In genomic region chr4:153643406-153644016, GRCh38 we compare ENCODE assay signal across 8 cellular contexts. TPM values are rescaled to one million over a fixed set of nuclear protein-coding genes. Genes with fewer than 3 reads are reported as not detected.
DNase-seq lines count a peak whose midpoint lies in the region; ATAC-seq and TF ChIP-seq lines count a peak whose summit lies in the region.

No MANE protein-coding gene starts in this region.

- H3K9me3 Mint-ChIP-seq in activated CD4-positive, alpha-beta T cell treated with anti-CD3 and anti-CD28 coated beads, Interleukin-2, amount 10 ng/mL, durations not matched to agents 7 days and 5 days, result peaks cover 2% of the 10 kb centered on the region
- H3K9me3 Mint-ChIP-seq in nephron progenitor cell, result peaks cover 9% of the 10 kb centered on the region

- H3K4me3 ChIP-seq in OCI-LY1 (ENCODE audit: low read depth, low read length, poor library complexity, severe bottlenecking) (no peak overlapping the region), dorsolateral prefrontal cortex (peak overlapping the region in 2 of 59 donors; percentile 3 to 14), lower leg skin (ENCODE audit: low read depth, poor library complexity, severe bottlenecking) (no peak overlapping the region)

- peaks cover 13% of the 10 kb centered on the region for H3K4me1 Mint-ChIP-seq in activated CD4-positive, alpha-beta T cell treated with anti-CD3 and anti-CD28 coated beads, Interleukin-2, amount 10 ng/mL, durations not matched to agents 7 days and 5 days
- peaks cover 16% of the 10 kb centered on the region for H3K4me1 Mint-ChIP-seq in nephron progenitor cell

- no peaks in the 10 kb centered on the region for H3K27me3 ChIP-seq in OCI-LY1 (ENCODE audit: insufficient read depth, low read length)
- H3K27me3 ChIP-seq in dorsolateral prefrontal cortex, result no peaks in the 10 kb centered on the region

- TF ChIP-seq POLR2A in lower leg skin (IDR thresholded peaks at IDR 0.05), result no peak

- no peak overlapping the region for H2AFZ ChIP-seq in OCI-LY1 (ENCODE audit: low read length)

- no peak overlapping the region for H3K9ac ChIP-seq in OCI-LY1 (ENCODE audit: low read length)

- POLR2A ChIA-PET in activated CD4-positive, alpha-beta T cell treated with anti-CD3 and anti-CD28 coated beads, Interleukin-2, amount 10 ng/mL, durations not matched to agents 7 days and 5 days (lab: Charles Lee), result interaction anchor here (0.9 kb wide), 1 partner anchor 528 kb away, joined by 3 read pairs; no protein-coding TSS in a partner anchor

- intact Hi-C loops in dorsolateral prefrontal cortex (cut with DNase I), result loop anchor here (10.0 kb wide), 2 partner anchors 299 to 559 kb away; partner anchors contain the start of gene MND1 (in 1 of the 2)
- intact Hi-C loops in lower leg skin (cut with DNase I; ENCODE audit: low total_unique reads), result loop anchor here (1.0 kb wide), 1 partner anchor 299 kb away; the partner anchor contains the start of gene MND1

- H3K4me1 ChIP-seq in OCI-LY1 (ENCODE audit: insufficient read depth, low read length, severe bottlenecking), result peaks cover 43% of the 10 kb centered on the region

- H3K36me3 ChIP-seq in OCI-LY1 (ENCODE audit: insufficient read depth, low read length), result no peaks in the 10 kb centered on the region

- H3K27me3 Mint-ChIP-seq in activated CD4-positive, alpha-beta T cell treated with anti-CD3 and anti-CD28 coated beads, Interleukin-2, amount 10 ng/mL, durations not matched to agents 7 days and 5 days, result no peaks in the 10 kb centered on the region
- H3K27me3 Mint-ChIP-seq in nephron progenitor cell (ENCODE audit: low read depth, poor library complexity), result peaks cover 9% of the 10 kb centered on the region

- DNase-seq in activated CD4-positive, alpha-beta T cell treated with anti-CD3 and anti-CD28 coated beads, Interleukin-2, amount 10 ng/mL, durations not matched to agents 7 days and 5 days, result peak; percentile 39
- DNase-seq in activated CD4-positive, alpha-beta T cell treated with anti-CD3 and anti-CD28 coated beads for 1 hour, result no peak
- DNase-seq in HuH-7.5 (ENCODE audit: low spot score), result peak; percentile 32
- no peak for DNase-seq in dorsolateral prefrontal cortex
- no peak for DNase-seq in nephron progenitor cell
- DNase-seq in lower leg skin (ENCODE audit: low spot score in 2 of 2), result no peak

- peak overlapping the region; percentile 10 for H3K27ac Mint-ChIP-seq in activated CD4-positive, alpha-beta T cell treated with anti-CD3 and anti-CD28 coated beads, Interleukin-2, amount 10 ng/mL, durations not matched to agents 7 days and 5 days
- no peak overlapping the region for H3K27ac Mint-ChIP-seq in nephron progenitor cell

- H3K79me2 ChIP-seq in OCI-LY1 (ENCODE audit: insufficient read depth, low read length), result no peaks in the 10 kb centered on the region

- H4K20me1 ChIP-seq in OCI-LY1 (ENCODE audit: insufficient read depth, low read length), result no peaks in the 10 kb centered on the region

- WGBS in lower leg skin, 2 donors, result 67 to 72% methylated on average over 4 of the region's 4 CpGs

- no peak overlapping the region for H3K4me3 Mint-ChIP-seq in activated CD4-positive, alpha-beta T cell treated with anti-CD3 and anti-CD28 coated beads, Interleukin-2, amount 10 ng/mL, durations not matched to agents 7 days and 5 days
- H3K4me3 Mint-ChIP-seq in nephron progenitor cell, result no peak overlapping the region

- CTCF ChIA-PET in activated CD4-positive, alpha-beta T cell treated with anti-CD3 and anti-CD28 coated beads, Interleukin-2, amount 10 ng/mL, durations not matched to agents 7 days and 5 days (lab: Charles Lee), result interaction anchor here (0.7 to 2.6 kb wide), 13 partner anchors 8 to 305 kb away, joined by 3 to 15 read pairs (median 3); partner anchors contain the start of gene TMEM131L

- no peaks in the 10 kb centered on the region for H3K9me3 ChIP-seq in OCI-LY1 (ENCODE audit: low read length)

- peak; percentile 69 for TF ChIP-seq CTCF in OCI-LY1 (IDR thresholded peaks at IDR 0.05; ENCODE audit: low read length)
- TF ChIP-seq CTCF in dorsolateral prefrontal cortex (IDR thresholded peaks at IDR 0.05 in 54 of 56, conservative IDR thresholded peaks at IDR 0.05 in 2 of 56; ENCODE audit: low read depth in 1 of 56, partially characterized antibody in 56 of 56), result peak in 46 of 56 donors; percentile 5 to 74 (median 45)
- peak; percentile 33 for TF ChIP-seq CTCF in nephron progenitor cell (IDR thresholded peaks at IDR 0.05)
- TF ChIP-seq CTCF in lower leg skin (IDR thresholded peaks at IDR 0.05), result no peak

- peaks cover 2% of the 10 kb centered on the region for H3K36me3 Mint-ChIP-seq in activated CD4-positive, alpha-beta T cell treated with anti-CD3 and anti-CD28 coated beads, Interleukin-2, amount 10 ng/mL, durations not matched to agents 7 days and 5 days (ENCODE audit: low read depth)
- peaks cover under 1% of the 10 kb centered on the region for H3K36me3 Mint-ChIP-seq in nephron progenitor cell (ENCODE audit: low read depth)

- H3K9me2 ChIP-seq in OCI-LY1 (ENCODE audit: low read depth, low read length), result no peaks in the 10 kb centered on the region

- no peak overlapping the region for H3K4me2 ChIP-seq in OCI-LY1 (ENCODE audit: low read length)

- H3F3A ChIP-seq in OCI-LY1 (ENCODE audit: insufficient read depth, low read length), result peaks cover 12% of the 10 kb centered on the region; the same call in 1 of the 2 replicates

- peak; percentile 89 for ATAC-seq in GM21723 (IDR thresholded peaks at IDR 0.05; ENCODE audit: unreplicated experiment)

- H3K27ac ChIP-seq in OCI-LY1 (ENCODE audit: low read depth, low read length, poor library complexity, severe bottlenecking), result peak overlapping the region; percentile 31
- no peak overlapping the region for H3K27ac ChIP-seq in dorsolateral prefrontal cortex

RNA-seq across cellular contexts. Expression of gene TLR2, which starts 40.6 kb away (rescaled TPM):
- total RNA-seq in activated CD4-positive, alpha-beta T cell treated with anti-CD3 and anti-CD28 coated beads, Interleukin-2, amount 10 ng/mL, durations not matched to agents 7 days and 5 days, result 1 to 10 TPM in 1 of 2 experiments, under 1 TPM in 1; 0.97 to 2.0 TPM
- total RNA-seq in dorsolateral prefrontal cortex, result 10 to 100 TPM in 73 of 120 experiments, 1 to 10 TPM in 47; 1.9 to 39.1 (median 11.7) TPM
- 10 to 100 TPM in 2 of 4 donors, 1 to 10 TPM in 2; 5.0 to 11.7 (median 7.9) TPM for total RNA-seq in lower leg skin

Comparison
In these comparisons a context has a peak if more than half of its experiments do, and no peak if none do; other contexts are left out.
1. DNase-seq: peak in activated CD4-positive, alpha-beta T cell treated with anti-CD3 and anti-CD28 coated beads, Interleukin-2, amount 10 ng/mL, durations not matched to agents 7 days and 5 days (single experiment) and HuH-7.5 (single experiment); none in activated CD4-positive, alpha-beta T cell treated with anti-CD3 and anti-CD28 coated beads for 1 hour (single experiment), dorsolateral prefrontal cortex (0 of 10), nephron progenitor cell (single experiment) and lower leg skin (0 of 2).
2. CTCF ChIP-seq: peak in OCI-LY1 (single experiment), dorsolateral prefrontal cortex (46 of 56) and nephron progenitor cell (single experiment); none in lower leg skin (0 of 3).